17 cellular contexts compared by ENCODE assay signal in the genomic region with DNA sequence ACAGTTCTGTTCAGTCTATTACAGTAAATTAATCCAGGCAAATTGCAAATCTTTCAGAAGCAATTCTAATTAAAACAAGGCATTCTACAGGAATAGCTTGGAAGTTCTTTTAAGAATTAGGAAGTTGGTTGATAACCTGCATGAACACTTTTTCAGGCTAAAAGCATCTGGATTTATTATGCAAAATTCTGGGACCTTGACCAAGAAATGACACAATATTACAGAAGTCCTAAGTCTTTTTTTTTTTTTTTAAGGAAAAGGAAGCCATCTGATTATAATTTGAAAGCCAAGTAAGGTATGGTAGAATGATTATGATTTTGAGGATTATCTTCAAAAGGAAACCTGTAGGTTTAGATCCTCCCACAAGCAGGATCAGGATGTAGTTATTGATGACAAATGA.
DNase-seq lines count a peak whose midpoint lies in the region; ATAC-seq and TF ChIP-seq lines count a peak whose summit lies in the region.
"Had no signal": no experiment of that assay in that cellular context is flagged by ENCODE, and none has a peak within 500 bp of the region (broad histone marks: within the 10 kb centered on the region; RNA-seq: fewer than 3 reads in every experiment).

No MANE protein-coding gene starts in this region.

- no peak for TF ChIP-seq CTCF in fibroblast of the aortic adventitia (IDR thresholded peaks at IDR 0.05; ENCODE audit: insufficient read depth, low read length)

- H3K4me3 ChIP-seq in fibroblast of the aortic adventitia (ENCODE audit: low read depth, low read length), result peak overlapping the region; percentile 61

- peak; percentile 6 for DNase-seq in GM03348 (ENCODE audit: low spot score)
- peak; percentile 24 for DNase-seq in M059J (ENCODE audit: low read depth)
- DNase-seq in fibroblast of the aortic adventitia (ENCODE audit: low read depth), result peak; percentile 84
- peak; percentile 60 for DNase-seq in stromal cell of bone marrow (ENCODE audit: low read depth)
- DNase-seq in stimulated activated CD4-positive, alpha-beta T cell treated with anti-CD3 and anti-CD28 coated beads, Interleukin-4, amount 100 ng/mL, for 24 hours, result no peak
- no peak for DNase-seq in NCI-H774 (lab: John Stamatoyannopoulos, UW)
- DNase-seq: ACHN, DMS79 treated with DMSO at 0.1 percent for 48 hours, H9, Kasumi-1, NCI-H1092 treated with DMSO at 0.1 percent for 48 hours, NCI-H146, NCI-H2081 treated with DMSO at 0.1 percent for 48 hours, NCI-H510A, NCI-H82, SIG-M5 had no signal

- ATAC-seq in HG03175 (IDR thresholded peaks at IDR 0.05; ENCODE audit: unreplicated experiment), result no peak

Comparison
In these comparisons a context has a peak if more than half of its experiments do, and no peak if none do; other contexts are left out.
1. DNase-seq: peak in GM03348 (single experiment), M059J (single experiment), fibroblast of the aortic adventitia (single experiment) and stromal cell of bone marrow (single experiment); none in stimulated activated CD4-positive, alpha-beta T cell treated with anti-CD3 and anti-CD28 coated beads, Interleukin-4, amount 100 ng/mL, for 24 hours (single experiment) and NCI-H774 (single experiment).